In genomic region chr2:202530038-202530437, GRCh38 we compare ENCODE assay signal across 1 cellular context.
TF ChIP-seq lines count a peak whose summit lies in the region.

No MANE protein-coding gene starts in this region.

TF ChIP-seq in K562, 482 proteins besides CTCF, POLR2A, EP300 and RAD21 (continued from another document):
- no peak for TF ChIP-seq RERE (CRISPR knock-in tag; IDR thresholded peaks at IDR 0.05; ENCODE audit: borderline replicate concordance)
